In genomic region chr11:3866206-3866605, GRCh38 we compare ENCODE assay signal across 9 cellular contexts. TPM values are rescaled to one million over a fixed set of nuclear protein-coding genes. Genes with fewer than 3 reads are reported as not detected.
A peak's percentile ranks its signal among the peaks of the same experiment; 100 is the strongest.
DNase-seq lines count a peak whose midpoint lies in the region; ATAC-seq and FAIRE-seq lines count a peak whose summit lies in the region.
"Had no signal": no experiment of that assay in that cellular context is flagged by ENCODE, and none has a peak within 500 bp of the region (broad histone marks: within the 10 kb centered on the region; RNA-seq: fewer than 3 reads in every experiment).

No MANE protein-coding gene starts in this region.

- peaks cover 90% of the 10 kb centered on the region for H3K4me1 ChIP-seq in CD8-positive, alpha-beta memory T cell (ENCODE audit: insufficient read depth, low read length)
- H3K4me1 ChIP-seq in mesodermal cell (ENCODE audit: control insufficient read depth, insufficient read depth, low read length, poor library complexity, severe bottlenecking), result peaks cover 39% of the 10 kb centered on the region

- ATAC-seq in HG03520 (IDR thresholded peaks at IDR 0.05; ENCODE audit: unreplicated experiment), result peak; percentile 38

- H3K9me3 ChIP-seq in CD8-positive, alpha-beta memory T cell (ENCODE audit: low read length), result no peaks in the 10 kb centered on the region
- no peaks in the 10 kb centered on the region for H3K9me3 ChIP-seq in mesodermal cell (ENCODE audit: control insufficient read depth, low read length)

- no peak for DNase-seq in CD8-positive, alpha-beta memory T cell
- no peak for DNase-seq in activated naive CD8-positive, alpha-beta T cell treated with anti-CD3 and anti-CD28 coated beads for 36 hours
- DNase-seq in NCI-H2081 treated with DMSO at 0.1 percent for 48 hours (lab: John Stamatoyannopoulos, UW) (no peak), DMS114 treated with DMSO at 0.1 percent for 48 hours (lab: John Stamatoyannopoulos, UW; ENCODE audit: unreplicated experiment) (no peak), urothelium cell line (ENCODE audit: low spot score) (no peak)
- no peak for DNase-seq in central memory CD4-positive, alpha-beta T cell

- H3K27me3 Mint-ChIP-seq in CD8-positive, alpha-beta memory T cell, result no peaks in the 10 kb centered on the region
- H3K27me3 Mint-ChIP-seq in activated naive CD8-positive, alpha-beta T cell treated with anti-CD3 and anti-CD28 coated beads for 36 hours, result no peaks in the 10 kb centered on the region

- H3K9me3 Mint-ChIP-seq in CD8-positive, alpha-beta memory T cell, result no peaks in the 10 kb centered on the region
- peaks cover 1% of the 10 kb centered on the region for H3K9me3 Mint-ChIP-seq in activated naive CD8-positive, alpha-beta T cell treated with anti-CD3 and anti-CD28 coated beads for 36 hours

- 84 to 85% methylated on average over 5 of the region's 5 CpGs for whole genome bisulfite sequencing in mesodermal cell (ENCODE audit: insufficient coverage in 2 of 2), 2 experiments

- no peak for FAIRE-seq in urothelium cell line (lab: Jason Lieb, UNC)
- FAIRE-seq: islet of Langerhans had no signal

- H3K36me3 ChIP-seq in CD8-positive, alpha-beta memory T cell (ENCODE audit: insufficient read depth, low read length), result no peaks in the 10 kb centered on the region
- H3K36me3 ChIP-seq in mesodermal cell (ENCODE audit: control insufficient read depth, insufficient read depth, low read length), result no peaks in the 10 kb centered on the region

- peak overlapping the region; percentile 21 for H3K4me3 ChIP-seq in CD8-positive, alpha-beta memory T cell (ENCODE audit: low read length)
- no peak overlapping the region for H3K4me3 ChIP-seq in mesodermal cell (ENCODE audit: extremely low read depth, insufficient read depth, low read length, poor library complexity, severe bottlenecking)

- peak overlapping the region; percentile 18 to 82 (median 61) for H3K4me3 Mint-ChIP-seq in CD8-positive, alpha-beta memory T cell
- peak overlapping the region; percentile 6 for H3K4me3 Mint-ChIP-seq in activated naive CD8-positive, alpha-beta T cell treated with anti-CD3 and anti-CD28 coated beads for 36 hours

- H3K4me1 Mint-ChIP-seq in CD8-positive, alpha-beta memory T cell, result peaks cover 87 to 93% (median 90%) of the 10 kb centered on the region in 3 donors
- peaks cover 83% of the 10 kb centered on the region for H3K4me1 Mint-ChIP-seq in activated naive CD8-positive, alpha-beta T cell treated with anti-CD3 and anti-CD28 coated beads for 36 hours

- POLR2A ChIA-PET in CD8-positive, alpha-beta memory T cell (lab: Charles Lee), result no interaction called here

- CTCF ChIA-PET in CD8-positive, alpha-beta memory T cell (lab: Charles Lee), result interaction anchor here (1.0 to 8.9 kb wide), 4 partner anchors 9 to 79 kb away, joined by 3 to 127 read pairs (median 12); partner anchors contain the start of gene STIM1

- H3K27ac ChIP-seq in CD8-positive, alpha-beta memory T cell (ENCODE audit: low read depth, low read length), result peak overlapping the region; percentile 62
- H3K27ac ChIP-seq in mesodermal cell (ENCODE audit: low read depth, low read length, severe bottlenecking), result peak overlapping the region; percentile 89

- no peaks in the 10 kb centered on the region for H3K27me3 ChIP-seq in CD8-positive, alpha-beta memory T cell (ENCODE audit: insufficient read depth, low read length, poor library complexity, severe bottlenecking)

- H3K27ac Mint-ChIP-seq in CD8-positive, alpha-beta memory T cell, result peak overlapping the region; percentile 72 to 93 (median 83)
- H3K27ac Mint-ChIP-seq in activated naive CD8-positive, alpha-beta T cell treated with anti-CD3 and anti-CD28 coated beads for 36 hours, result peak overlapping the region; percentile 92

- H3K36me3 Mint-ChIP-seq in CD8-positive, alpha-beta memory T cell, result peaks cover 0 to 4% (median 2%) of the 10 kb centered on the region in 3 donors
- peaks cover 31% of the 10 kb centered on the region for H3K36me3 Mint-ChIP-seq in activated naive CD8-positive, alpha-beta T cell treated with anti-CD3 and anti-CD28 coated beads for 36 hours

RNA-seq across cellular contexts. Expression of gene STIM1, which starts 10.7 kb away (rescaled TPM):
- 10 to 100 TPM; 45.6 to 46.0 TPM for total RNA-seq in CD8-positive, alpha-beta memory T cell
- 43.8 TPM for polyA plus RNA-seq in CD8-positive, alpha-beta memory T cell
- total RNA-seq in activated naive CD8-positive, alpha-beta T cell treated with anti-CD3 and anti-CD28 coated beads for 36 hours, result 10 to 100 TPM; 49.4 to 55.4 TPM
- 37.3 TPM for polyA plus RNA-seq in mesodermal cell (2013, experiment 1 of 2)
- polyA plus RNA-seq in mesodermal cell (2013, experiment 2 of 2), result 28.3 TPM

RNA-seq across cellular contexts. Expression of gene RHOG, which starts 25.4 kb away (rescaled TPM):
- 100 to 1,000 TPM; 170 to 175 TPM for total RNA-seq in CD8-positive, alpha-beta memory T cell
- polyA plus RNA-seq in CD8-positive, alpha-beta memory T cell, result 229 TPM
- 100 to 1,000 TPM; 183 to 190 TPM for total RNA-seq in activated naive CD8-positive, alpha-beta T cell treated with anti-CD3 and anti-CD28 coated beads for 36 hours
- 56.3 TPM for polyA plus RNA-seq in mesodermal cell (2013, experiment 1 of 2)
- polyA plus RNA-seq in mesodermal cell (2013, experiment 2 of 2), result 44.0 TPM

RNA-seq across cellular contexts. Expression of gene PGAP2, which starts 57.8 kb away (rescaled TPM):
- total RNA-seq in CD8-positive, alpha-beta memory T cell, result 10 to 100 TPM; 38.9 to 40.2 TPM
- polyA plus RNA-seq in CD8-positive, alpha-beta memory T cell, result 16.1 TPM
- 10 to 100 TPM; 35.4 to 35.6 TPM for total RNA-seq in activated naive CD8-positive, alpha-beta T cell treated with anti-CD3 and anti-CD28 coated beads for 36 hours
- 16.4 TPM for polyA plus RNA-seq in mesodermal cell (2013, experiment 1 of 2)
- 13.2 TPM for polyA plus RNA-seq in mesodermal cell (2013, experiment 2 of 2)
